In the genomic region with DNA sequence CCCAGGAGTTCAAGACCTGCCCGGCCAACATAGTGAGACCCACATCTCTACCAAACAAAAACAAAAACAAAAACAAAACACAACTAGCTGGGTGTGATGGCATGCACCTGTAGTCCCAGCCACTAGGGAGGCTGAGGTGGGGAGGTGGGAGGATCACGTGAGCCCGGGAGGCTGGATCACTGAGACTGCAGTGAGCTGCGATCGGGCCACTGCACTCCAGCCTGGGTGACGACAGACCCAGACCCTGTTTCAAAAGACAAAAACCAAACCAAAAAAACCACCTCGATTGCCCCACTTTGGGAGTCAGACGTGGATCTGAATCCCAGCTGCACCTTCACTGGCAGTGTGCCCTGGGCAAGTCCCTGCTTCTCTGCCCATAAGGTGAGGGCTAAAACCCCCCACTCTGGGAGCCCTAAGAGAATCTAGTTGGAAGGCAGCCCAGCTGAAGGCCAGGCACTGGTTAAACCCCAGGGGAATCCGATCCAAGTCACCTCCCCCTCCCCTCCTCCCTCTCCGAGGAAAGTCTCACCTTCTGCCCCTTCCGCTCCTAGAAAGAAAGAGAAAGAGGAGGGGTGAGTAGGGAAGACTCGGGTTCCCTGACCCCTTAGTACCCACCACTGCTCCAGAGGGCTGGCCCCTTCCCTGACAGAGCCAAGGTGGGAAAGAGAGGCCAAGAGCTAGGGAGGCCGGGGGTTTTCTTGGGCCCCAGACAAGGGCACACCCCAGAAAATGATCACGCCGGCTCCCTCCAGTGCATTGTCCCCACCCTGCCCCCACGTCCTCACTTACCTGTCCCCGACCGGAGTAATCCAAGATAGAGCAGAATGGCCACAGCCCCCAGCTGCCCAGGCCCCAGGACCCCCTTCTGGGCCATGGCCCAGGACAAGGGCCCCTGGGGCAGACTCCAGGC, we compare ENCODE assay signal across 1 cellular context.
TF ChIP-seq lines count a peak whose summit lies in the region.

No MANE protein-coding gene starts in this region.

TF ChIP-seq in K562, 482 proteins besides CTCF, POLR2A, EP300 and RAD21 (continued from another document):
- TF ChIP-seq, protein P1, sequence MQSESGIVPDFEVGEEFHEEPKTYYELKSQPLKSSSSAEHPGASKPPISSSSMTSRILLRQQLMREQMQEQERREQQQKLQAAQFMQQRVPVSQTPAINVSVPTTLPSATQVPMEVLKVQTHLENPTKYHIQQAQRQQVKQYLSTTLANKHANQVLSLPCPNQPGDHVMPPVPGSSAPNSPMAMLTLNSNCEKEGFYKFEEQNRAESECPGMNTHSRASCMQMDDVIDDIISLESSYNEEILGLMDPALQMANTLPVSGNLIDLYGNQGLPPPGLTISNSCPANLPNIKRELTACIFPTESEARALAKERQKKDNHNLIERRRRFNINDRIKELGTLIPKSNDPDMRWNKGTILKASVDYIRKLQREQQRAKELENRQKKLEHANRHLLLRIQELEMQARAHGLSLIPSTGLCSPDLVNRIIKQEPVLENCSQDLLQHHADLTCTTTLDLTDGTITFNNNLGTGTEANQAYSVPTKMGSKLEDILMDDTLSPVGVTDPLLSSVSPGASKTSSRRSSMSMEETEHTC (IDR thresholded peaks at IDR 0.05): no peak
- TF ChIP-seq KDM5B (IDR thresholded peaks at IDR 0.05; ENCODE audit: insufficient replicate concordance, low read depth, low read length): peak; percentile 1
- TF ChIP-seq, protein P2, sequence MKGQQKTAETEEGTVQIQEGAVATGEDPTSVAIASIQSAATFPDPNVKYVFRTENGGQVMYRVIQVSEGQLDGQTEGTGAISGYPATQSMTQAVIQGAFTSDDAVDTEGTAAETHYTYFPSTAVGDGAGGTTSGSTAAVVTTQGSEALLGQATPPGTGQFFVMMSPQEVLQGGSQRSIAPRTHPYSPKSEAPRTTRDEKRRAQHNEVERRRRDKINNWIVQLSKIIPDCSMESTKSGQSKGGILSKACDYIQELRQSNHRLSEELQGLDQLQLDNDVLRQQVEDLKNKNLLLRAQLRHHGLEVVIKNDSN (CRISPR knock-in tag; IDR thresholded peaks at IDR 0.05): peak; percentile 93
